ENCODE assay signal across 8 cellular contexts in genomic region chr15:52180196-52180835, GRCh38. TPM values are rescaled to one million over a fixed set of nuclear protein-coding genes. Genes with fewer than 3 reads are reported as not detected.
DNase-seq lines count a peak whose midpoint lies in the region; ATAC-seq, FAIRE-seq and TF ChIP-seq lines count a peak whose summit lies in the region.

No MANE protein-coding gene starts in this region.

- TF ChIP-seq EP300 in K562 (IDR thresholded peaks at IDR 0.05; ENCODE audit: low read length): no peak

- peak; percentile 71 for DNase-seq in OCI-LY7 (ENCODE audit: low spot score)
- peak in 2 of 4 experiments; percentile 17 to 18 for DNase-seq in K562 (ENCODE audit: extremely low read depth in 1 of 4, low spot score in 3 of 4)
- DNase-seq in left colon: peak in 1 of 2 donors; percentile 53
- DNase-seq in stimulated activated naive CD4-positive, alpha-beta T cell treated with Interleukin-2 at 50 U/mL for 16 hours (lab: John Stamatoyannopoulos, UW): peak; percentile 48
- no peak for DNase-seq in NCI-H2081 (lab: John Stamatoyannopoulos, UW)
- no peak for DNase-seq in NCI-H446 treated with DMSO at 0.1 percent for 48 hours (lab: John Stamatoyannopoulos, UW)

- CTCF ChIA-PET in OCI-LY7 (lab: Charles Lee; ENCODE audit: unreplicated experiment): interaction anchor here (2.6 kb wide), 1 partner anchor 37 kb away, joined by 9 read pairs; no protein-coding TSS in a partner anchor
- CTCF ChIA-PET in K562 (lab: Yijun Ruan, JAX; ENCODE audit: low intra/inter-chr PET ratio): no interaction called here

- TSS peak; percentile 68 for BruUV-seq in OCI-LY7 (replicated peaks; lab: Mats Ljungman, UMichigan)
- no TSS peak for BruUV-seq in K562 (replicated peaks; lab: Mats Ljungman, UMichigan)

- H2AFZ ChIP-seq in OCI-LY7 (ENCODE audit: low read length) (peak overlapping the region; percentile 93), K562 (ENCODE audit: low read depth, low read length) (peak overlapping the region; percentile 95)

- POLR2A ChIA-PET in OCI-LY7 (lab: Charles Lee) (interaction anchor here (0.6 to 4.2 kb wide), 4 partner anchors 9 to 45 kb away, joined by 3 to 33 read pairs (median 8); no protein-coding TSS in a partner anchor), K562 (lab: Yijun Ruan, JAX) (no interaction called here)

- peaks cover 29 to 53% of the 10 kb centered on the region in 2 experiments; a peak in 4 of 5 replicates for H3K27me3 ChIP-seq in K562 (ENCODE audit: control insufficient read depth in 2 of 2, insufficient read depth in 2 of 2, low read length in 2 of 2)

- H3K4me3 ChIP-seq in OCI-LY7 (ENCODE audit: low read depth, low read length, poor library complexity, severe bottlenecking): peak overlapping the region; percentile 85
- H3K4me3 ChIP-seq in K562: peak overlapping the region; percentile 56

- TF ChIP-seq RAD21 in K562 (CRISPR knock-in tag; conservative IDR thresholded peaks at IDR 0.05 in 1 of 2, IDR thresholded peaks at IDR 0.05 in 1 of 2): no peak

- H3K27ac ChIP-seq in OCI-LY7 (ENCODE audit: low read depth, low read length, poor library complexity, severe bottlenecking): peak overlapping the region; percentile 81
- no peak overlapping the region for H3K27ac ChIP-seq in K562 (ENCODE audit: extremely low read depth, low read depth, low read length)

- H3K4me1 ChIP-seq in OCI-LY7 (ENCODE audit: insufficient read depth, low read length, poor library complexity, severe bottlenecking) (peaks cover 65% of the 10 kb centered on the region), K562 (replicated peaks in 1 of 2; ENCODE audit: control insufficient read depth in 2 of 2, insufficient read depth in 2 of 2, low read length in 2 of 2) (peaks cover 2 to 15% of the 10 kb centered on the region in 2 experiments; a peak in 3 of 5 replicates)

- no peak for TF ChIP-seq POLR2A in K562 (conservative IDR thresholded peaks at IDR 0.05)

- intact Hi-C loops in OCI-LY7 (cut with micrococcal nuclease; ENCODE audit: unreplicated experiment): loop anchor here (5.0 kb wide), 1 partner anchor 497 kb away; the partner anchor contains the start of gene ATOSA
- intact Hi-C loops in K562 (cut with micrococcal nuclease): no loop called here
- intact Hi-C loops in left colon (cut with DNase I, micrococcal nuclease): no loop called here

- H3K9ac ChIP-seq in K562 (ENCODE audit: insufficient read depth in 1 of 2, low read depth in 2 of 2, low read length in 2 of 2): peak overlapping the region in 1 of 2 experiments; percentile 89; a peak in 2 of 4 replicates

- H3K79me2 ChIP-seq in OCI-LY7 (ENCODE audit: insufficient read depth, low read depth, low read length) (peaks cover 24% of the 10 kb centered on the region), K562 (ENCODE audit: control insufficient read depth, insufficient read depth, low read length) (no peaks in the 10 kb centered on the region)

- no peak for TF ChIP-seq CTCF in OCI-LY7 (conservative IDR thresholded peaks at IDR 0.05; ENCODE audit: low read length)
- TF ChIP-seq CTCF in K562 (IDR thresholded peaks at IDR 0.05 in 2 of 3, conservative IDR thresholded peaks at IDR 0.05 in 1 of 3; ENCODE audit: insufficient read depth in 2 of 3, low read depth in 1 of 3, low read length in 3 of 3): no peak

- WGBS in K562 (ENCODE audit: insufficient coverage, low coverage, missing lambda C conversion rate): 27% methylated on average over 26 of the region's 31 CpGs

- H3K4me2 ChIP-seq in OCI-LY7 (ENCODE audit: low read length): peak overlapping the region; percentile 99
- H3K4me2 ChIP-seq in K562 (ENCODE audit: insufficient read depth, low read length): peak overlapping the region; percentile 84

- in situ Hi-C loops in K562 (cut with MboI): no loop called here

- no peaks in the 10 kb centered on the region for H3K9me2 ChIP-seq in OCI-LY7 (ENCODE audit: insufficient read depth, low read length)

- H3K36me3 ChIP-seq in OCI-LY7 (ENCODE audit: insufficient read depth, low read length) (0 out of 2 replicates have a peak, but pooled peaks cover 5% of the 10 kb centered on the region), K562 (ENCODE audit: control insufficient read depth, insufficient read depth, low read length) (no peaks in the 10 kb centered on the region)

- ATAC-seq in GM18858 (IDR thresholded peaks at IDR 0.05; ENCODE audit: unreplicated experiment) (peak; percentile 2), HG02678 (IDR thresholded peaks at IDR 0.05; ENCODE audit: unreplicated experiment) (peak; percentile 20), K562 (peak; percentile 6; the same call in 1 of the 3 replicates), left colon (peak; percentile 47)

- H4K20me1 ChIP-seq in OCI-LY7 (ENCODE audit: insufficient read depth, low read length) (peaks cover 18% of the 10 kb centered on the region), K562 (replicated peaks; ENCODE audit: control insufficient read depth, insufficient read depth, low read length) (0 out of 2 replicates have a peak, but pooled peaks cover 5% of the 10 kb centered on the region)

- no peak for FAIRE-seq in K562 (lab: Jason Lieb, UNC)

- H3K9me3 ChIP-seq in OCI-LY7 (ENCODE audit: low read length): no peaks in the 10 kb centered on the region
- no peaks in the 10 kb centered on the region for H3K9me3 ChIP-seq in K562 (replicated peaks; ENCODE audit: control insufficient read depth, insufficient read depth, low read depth, low read length)

- no peaks in the 10 kb centered on the region for H3K9me1 ChIP-seq in K562 (ENCODE audit: control insufficient read depth, insufficient read depth, low read length)

TF ChIP-seq in K562, 482 proteins besides CTCF, POLR2A, EP300 and RAD21:
- TF ChIP-seq SMAD4 (CRISPR knock-in tag; conservative IDR thresholded peaks at IDR 0.05): no peak
- TF ChIP-seq HMG20A (CRISPR knock-in tag; conservative IDR thresholded peaks at IDR 0.05): no peak
- TF ChIP-seq GABPB1 (CRISPR knock-in tag; IDR thresholded peaks at IDR 0.05): 0 out of 2 replicates have a peak, but pooled peaks have one; percentile 41
- TF ChIP-seq ATF1 (CRISPR knock-in tag; IDR thresholded peaks at IDR 0.05): no peak
- TF ChIP-seq ATF1 (tag; IDR thresholded peaks at IDR 0.05): peak; percentile 40; the same call in 1 of the 2 replicates
- TF ChIP-seq NRF1 (conservative IDR thresholded peaks at IDR 0.05 in 1 of 2, IDR thresholded peaks at IDR 0.05 in 1 of 2): peak in 1 of 2 experiments; percentile 30; a peak in 1 of 4 replicates
- TF ChIP-seq ZNF263 (CRISPR knock-in tag; IDR thresholded peaks at IDR 0.05; ENCODE audit: borderline replicate concordance): 0 out of 2 replicates have a peak, but pooled peaks have one; percentile 14
- TF ChIP-seq ZNF518B (CRISPR knock-in tag; IDR thresholded peaks at IDR 0.05): no peak
- no peak for TF ChIP-seq PRMT5 (CRISPR knock-in tag; IDR thresholded peaks at IDR 0.05)
- TF ChIP-seq BMI1 (IDR thresholded peaks at IDR 0.05; ENCODE audit: low read length): no peak

RNA-seq across cellular contexts. Expression of gene GNB5, which starts 10.9 kb away (rescaled TPM):
- 53.9 and 56.3 TPM in 2 replicates for total RNA-seq in OCI-LY7 (2014; rRNA removed; shearing (Covaris generic))
- total RNA-seq in OCI-LY7 (2022): 49.0 and 60.3 TPM in 2 replicates
- total RNA-seq in K562 (2011; cell fraction: chromatin; rRNA removed; ENCODE audit: low replicate concordance): 1.4 and 1.9 TPM in 2 replicates
- total RNA-seq in K562 (2011; cell fraction: nucleolus; rRNA removed): 0.92 and 1.2 TPM in 2 replicates
- total RNA-seq in K562 (2011; cell fraction: nucleoplasm; rRNA removed): 2.1 and 2.2 TPM in 2 replicates
- total RNA-seq in K562 (2014; rRNA removed): 0.77 and 2.5 TPM in 2 replicates
- 0.64 and 0.84 TPM in 2 replicates for total RNA-seq in K562 (2014; rRNA removed; fragmentation: Illumina TruSeq; extraction: Trizol)
- 0.11 and 0.98 TPM in 2 replicates for total RNA-seq in K562 (2015; rRNA removed; fragmentation: Illumina TruSeq; extraction: Trizol)
- 1.0 and 1.1 TPM in 2 replicates for total RNA-seq in K562 (2021)
- 0.70 and 0.79 TPM in 2 replicates for polyA plus RNA-seq in K562 (2011; rRNA removed)
- 0.55 and 0.79 TPM in 2 replicates for polyA plus RNA-seq in K562 (2011; cell fraction: cytosol; rRNA removed)
- 0.48 and 0.74 TPM in 2 replicates for polyA plus RNA-seq in K562 (2011; cell fraction: nucleus; rRNA removed)
- 0.92 and 1.2 TPM in 2 replicates for polyA plus RNA-seq in K562 (2012)
- 0.61 and 0.70 TPM in 2 replicates for polyA plus RNA-seq in K562 (2014; fragmentation: Illumina TruSeq; extraction: Trizol)
- polyA plus RNA-seq in K562 (2014; fragmentation: Nextera tagmentation; extraction: Ambion mirVana): under 1 TPM; 0.14 to 0.32 TPM
- polyA plus RNA-seq in K562 (2014; rRNA removed): 0.63 and 2.1 TPM in 2 replicates
- polyA minus RNA-seq in K562 (2011; rRNA and poly(A)+ RNA removed): 0.77 and 0.81 TPM in 2 replicates
- 1.0 and 2.4 TPM in 2 replicates for polyA minus RNA-seq in K562 (2011; cell fraction: cytosol; rRNA and poly(A)+ RNA removed)
- 0.44 and 1.3 TPM in 2 replicates for polyA minus RNA-seq in K562 (2011; cell fraction: nucleus; rRNA and poly(A)+ RNA removed)
- 1 to 10 TPM; 5.4 to 9.2 TPM for total RNA-seq in left colon

Comparison
In these comparisons a context has a peak if more than half of its experiments do, and no peak if none do; other contexts are left out.
1. DNase-seq: peak in OCI-LY7 (single experiment) and stimulated activated naive CD4-positive, alpha-beta T cell treated with Interleukin-2 at 50 U/mL for 16 hours (single experiment); none in NCI-H2081 (0 of 2) and NCI-H446 treated with DMSO at 0.1 percent for 48 hours (single experiment).
2. RNA of gene GNB5, which starts 10.9 kb away (total RNA-seq): 49.0 to 60.3 TPM in OCI-LY7; 5.4 to 9.2 TPM in left colon and 0.11 to 2.5 TPM in K562; every median in the first group is over 4 times any median in the second.
3. Peak in every context shown above with its lines, with median percentiles within 50 percentile points of each other: ATAC-seq.